28 cellular contexts compared by ENCODE assay signal in genomic region chrX:105829006-105829405, GRCh38. TPM values are rescaled to one million over a fixed set of nuclear protein-coding genes. Genes with fewer than 3 reads are reported as not detected.
"Had no signal": no experiment of that assay in that cellular context is flagged by ENCODE, and none has a peak within 500 bp of the region (broad histone marks: within the 10 kb centered on the region; RNA-seq: fewer than 3 reads in every experiment).

No MANE protein-coding gene starts in this region.

- H3K36me3 ChIP-seq: adrenal gland, breast epithelium, sigmoid colon, transverse colon had no signal

- H3K27me3 ChIP-seq: foreskin keratinocyte, hepatocyte, transverse colon had no signal

- ATAC-seq: activated naive CD4-positive, alpha-beta T cell treated with anti-CD3 and anti-CD28 coated beads, Interleukin-2, amount 50 U/mL, for 72 hours; activated T-helper 17 cell treated with anti-CD3 and anti-CD28 coated beads, Interleukin-2, amount 50 U/mL, for 72 hours; foreskin keratinocyte; left colon; mucosa of descending colon; stimulated activated naive B cell treated with anti-CD40 and anti-IgM and Interleukin-4, amounts not matched to agents 10 μg/mL and 1 μg/mL and 100 μg/mL, for 72 hours; WTC11 had no signal

- DNase-seq: activated CD4-positive, alpha-beta T cell treated with anti-CD3 and anti-CD28 coated beads, Interleukin-2, amount 50 U/mL, for 4 hours; activated CD8-positive, alpha-beta memory T cell treated with anti-CD3 and anti-CD28 coated beads for 24 hours; activated CD8-positive, alpha-beta memory T cell treated with anti-CD3 and anti-CD28 coated beads, Interleukin-2, amount 50 U/mL, for 4 hours; activated T-cell treated with anti-CD3 and anti-CD28 coated beads, Interleukin-2, amount 50 U/mL, for 24 hours; adrenal gland; cerebellar nuclear complex; erythroblast; foreskin keratinocyte; immature natural killer cell; left colon; mucosa of descending colon; nucleus accumbens; retina; sigmoid colon; stimulated activated CD4-positive, alpha-beta T cell treated with anti-CD3 and anti-CD28 coated beads, Interleukin-15, amount 100 ng/mL, for 24 hours; stimulated activated CD4-positive, alpha-beta T cell treated with anti-CD3 and anti-CD28 coated beads, Interleukin-2, amount 100 ng/mL, for 48 hours; stimulated activated CD8-positive, alpha-beta memory T cell treated with anti-CD3 and anti-CD28 coated beads, Interleukin-4, amount 100 ng/mL, for 48 hours; stimulated activated naive B cell treated with anti-CD40 and anti-IgM and Interleukin-4, amounts not matched to agents 10 μg/mL and 1 μg/mL and 100 μg/mL, for 72 hours; T-helper 9 cell; transverse colon had no signal

- H3K27ac ChIP-seq: adrenal gland, breast epithelium, foreskin keratinocyte, hepatocyte, sigmoid colon, transverse colon had no signal

- H3K9me3 ChIP-seq: adrenal gland, breast epithelium, mucosa of descending colon, sigmoid colon, transverse colon had no signal

- H3K4me3 ChIP-seq: adrenal gland, breast epithelium, hepatocyte, mucosa of descending colon, sigmoid colon, smooth muscle cell, transverse colon had no signal

- H3K4me2 ChIP-seq: hepatocyte, smooth muscle cell had no signal

- H3K4me1 ChIP-seq: adrenal gland, breast epithelium, foreskin keratinocyte, sigmoid colon, transverse colon had no signal

- H2AFZ ChIP-seq: hepatocyte had no signal

RNA-seq across cellular contexts. Expression of gene NRK, which starts 6.7 kb away (rescaled TPM):
- total RNA-seq: activated naive CD4-positive, alpha-beta T cell treated with anti-CD3 and anti-CD28 coated beads, Interleukin-2, amount 50 U/mL, for 72 hours; activated T-helper 17 cell treated with anti-CD3 and anti-CD28 coated beads, Interleukin-2, amount 50 U/mL, for 72 hours; T-helper 1 cell treated with Interleukin-12 subunit alpha and Interleukin-12 subunit beta and Interleukin-4 antibody, amounts not matched to agents 30 ng/mL and 1 ng/mL, for 36 hours had no signal
- polyA plus RNA-seq: immature natural killer cell, neural cell had no signal
